Comparison of ENCODE assay signal across 20 cellular contexts in genomic region chr5:172796306-172796705, GRCh38. TPM values are rescaled to one million over a fixed set of nuclear protein-coding genes. Genes with fewer than 3 reads are reported as not detected.
DNase-seq lines count a peak whose midpoint lies in the region; ATAC-seq and TF ChIP-seq lines count a peak whose summit lies in the region.
"Had no signal": no experiment of that assay in that cellular context is flagged by ENCODE, and none has a peak within 500 bp of the region (broad histone marks: within the 10 kb centered on the region; RNA-seq: fewer than 3 reads in every experiment).

No MANE protein-coding gene starts in this region.

- H3K27ac ChIP-seq in BLaER1 (peak overlapping the region; percentile 97), ascending aorta (peak overlapping the region; percentile 78 to 93), muscle layer of colon (ENCODE audit: low read depth, low read length) (peak overlapping the region; percentile 53), stomach smooth muscle (ENCODE audit: low read length) (peak overlapping the region; percentile 86)

- no peaks in the 10 kb centered on the region for H3K27me3 ChIP-seq in BLaER1
- no peaks in the 10 kb centered on the region for H3K27me3 ChIP-seq in ascending aorta
- H3K27me3 ChIP-seq in muscle layer of colon (ENCODE audit: control insufficient read depth in 1 of 2, insufficient read depth in 2 of 2, low read length in 2 of 2): no peaks in the 10 kb centered on the region
- H3K27me3 ChIP-seq in stomach smooth muscle (ENCODE audit: control insufficient read depth in 1 of 2, insufficient read depth in 2 of 2, low read length in 2 of 2): no peaks in the 10 kb centered on the region

- H3K9me3 ChIP-seq in BLaER1 (no peaks in the 10 kb centered on the region), ascending aorta (no peaks in the 10 kb centered on the region), muscle layer of colon (ENCODE audit: low read length) (no peaks in the 10 kb centered on the region), stomach smooth muscle (ENCODE audit: control insufficient read depth in 2 of 2, low read length in 2 of 2) (no peaks in the 10 kb centered on the region)

- intact Hi-C loops in ascending aorta (cut with DNase I): loop anchor here (5.0 kb wide), 1 partner anchor 64 kb away; no protein-coding TSS in a partner anchor

- H3K4me1 ChIP-seq in BLaER1 (peaks cover 100% of the 10 kb centered on the region), ascending aorta (peaks cover 18 to 71% of the 10 kb centered on the region in 2 donors), muscle layer of colon (ENCODE audit: insufficient read depth, low read length) (peaks cover 35% of the 10 kb centered on the region), stomach smooth muscle (ENCODE audit: control insufficient read depth, insufficient read depth, low read length) (peaks cover 28% of the 10 kb centered on the region)

- no peaks in the 10 kb centered on the region for H4K20me1 ChIP-seq in BLaER1

- H3K4me3 ChIP-seq in BLaER1 (no peak overlapping the region), ascending aorta (no peak overlapping the region), muscle layer of colon (ENCODE audit: low read depth in 1 of 2, low read length in 2 of 2) (no peak overlapping the region), stomach smooth muscle (ENCODE audit: low read length in 2 of 2) (no peak overlapping the region)

- ATAC-seq in GM19328 (IDR thresholded peaks at IDR 0.05; ENCODE audit: unreplicated experiment): no peak
- no peak for ATAC-seq in HG02840 (IDR thresholded peaks at IDR 0.05; ENCODE audit: low FRiP score, unreplicated experiment)
- ATAC-seq: esophagus mucosa, WTC11 had no signal

- H3K36me3 ChIP-seq in BLaER1 (no peaks in the 10 kb centered on the region), ascending aorta (no peaks in the 10 kb centered on the region), muscle layer of colon (ENCODE audit: insufficient read depth, low read length) (no peaks in the 10 kb centered on the region), stomach smooth muscle (ENCODE audit: control insufficient read depth in 2 of 2, insufficient read depth in 2 of 2, low read length in 2 of 2) (no peaks in the 10 kb centered on the region)

- no peak for TF ChIP-seq CTCF in ascending aorta (IDR thresholded peaks at IDR 0.05)

- peak in 1 of 2 donors; percentile 62 for DNase-seq in ascending aorta (ENCODE audit: low spot score in 2 of 2)
- no peak for DNase-seq in amygdala (lab: John Stamatoyannopoulos, UW)
- DNase-seq in DMS53 (lab: John Stamatoyannopoulos, UW): no peak
- DNase-seq: activated gamma-delta T cell; GDM1; H9; hypothalamus; naive B cell; NCI-H82; stimulated activated CD4-positive, alpha-beta T cell treated with anti-CD3 and anti-CD28 coated beads, Interleukin-4, amount 100 ng/mL, for 1 hour; stimulated activated CD8-positive, alpha-beta memory T cell treated with anti-CD3 and anti-CD28 coated beads, Interleukin-4, amount 100 ng/mL, for 48 hours; T-helper 1 cell; trophoblast cell had no signal

- H3K9ac ChIP-seq in BLaER1 (no peak overlapping the region), muscle layer of colon (ENCODE audit: low read length) (no peak overlapping the region), stomach smooth muscle (ENCODE audit: low read length in 2 of 2) (no peak overlapping the region)

- H3K4me2 ChIP-seq in BLaER1: peak overlapping the region; percentile 90

RNA-seq across cellular contexts. Expression of gene DUSP1, which starts 25.3 kb away (rescaled TPM):
- total RNA-seq in ascending aorta: 3,919 TPM

RNA-seq across cellular contexts. Expression of gene ERGIC1, which starts 37.7 kb away (rescaled TPM):
- total RNA-seq in ascending aorta: 184 TPM
